In genomic region chr17:35766903-35767510, GRCh38 we compare ENCODE assay signal across 9 cellular contexts. TPM values are rescaled to one million over a fixed set of nuclear protein-coding genes. Genes with fewer than 3 reads are reported as not detected.
DNase-seq lines count a peak whose midpoint lies in the region; ATAC-seq and TF ChIP-seq lines count a peak whose summit lies in the region.
"Had no signal": no experiment of that assay in that cellular context is flagged by ENCODE, and none has a peak within 500 bp of the region (broad histone marks: within the 10 kb centered on the region; RNA-seq: fewer than 3 reads in every experiment).

No MANE protein-coding gene starts in this region.

- 44% methylated on average over 7 of the region's 7 CpGs for WGBS in suprapubic skin

- TF ChIP-seq CTCF in HL-60 (IDR thresholded peaks at IDR 0.05; ENCODE audit: insufficient read depth, low read length) (peak; percentile 27), WI38 (IDR thresholded peaks at IDR 0.05; ENCODE audit: low read depth, low read length) (peak; percentile 45; the same call in 1 of the 2 replicates), suprapubic skin (IDR thresholded peaks at IDR 0.05) (peak; percentile 14 to 47), WTC11 (IDR thresholded peaks at IDR 0.05) (no peak)

- CTCF ChIA-PET in WTC11 (lab: Charles Lee): interaction anchor here (0.5 to 4.6 kb wide), 10 partner anchors 10 to 60 kb away, joined by 3 to 161 read pairs (median 4); partner anchors contain the start of gene TAF15

- ATAC-seq in GM18511 (IDR thresholded peaks at IDR 0.05; ENCODE audit: unreplicated experiment) (no peak), WTC11 (no peak)

- no peaks in the 10 kb centered on the region for H3K36me3 Mint-ChIP-seq in WTC11

- H3K36me3 ChIP-seq in suprapubic skin: no peaks in the 10 kb centered on the region

- peaks cover 6% of the 10 kb centered on the region for H3K27me3 Mint-ChIP-seq in WTC11 (ENCODE audit: low read depth)

- peaks cover 12% of the 10 kb centered on the region for H3K4me1 ChIP-seq in suprapubic skin

- H3K9me3 ChIP-seq in suprapubic skin: no peaks in the 10 kb centered on the region

- peaks cover 20% of the 10 kb centered on the region for H3K4me1 Mint-ChIP-seq in WTC11

- no peak for TF ChIP-seq POLR2A in suprapubic skin (IDR thresholded peaks at IDR 0.05)

- no peak for TF ChIP-seq EP300 in suprapubic skin (IDR thresholded peaks at IDR 0.05)

- no peak overlapping the region for H3K4me3 Mint-ChIP-seq in WTC11

- H3K4me3 ChIP-seq in HL-60 (replicated peaks; ENCODE audit: insufficient read depth, low read length) (no peak overlapping the region), WI38 (ENCODE audit: low read depth, low read length) (no peak overlapping the region), suprapubic skin (no peak overlapping the region)
- H3K4me3 ChIP-seq: SK-N-MC had no signal

- no peak overlapping the region for H3K27ac Mint-ChIP-seq in WTC11

- POLR2A ChIA-PET in WTC11 (lab: Charles Lee): no interaction called here

- 0 out of 2 replicates have a peak, but pooled peaks cover 3% of the 10 kb centered on the region for H3K9me3 Mint-ChIP-seq in WTC11

- H3K27me3 ChIP-seq in HL-60 (ENCODE audit: insufficient read depth, poor library complexity, severe bottlenecking) (peaks cover 3% of the 10 kb centered on the region), suprapubic skin (no peaks in the 10 kb centered on the region)

- H3K27ac ChIP-seq in HL-60 (replicated peaks) (no peak overlapping the region), suprapubic skin (no peak overlapping the region)
- H3K27ac ChIP-seq: SK-N-MC had no signal

- DNase-seq in DMS114 treated with DMSO at 0.1 percent for 48 hours (lab: John Stamatoyannopoulos, UW; ENCODE audit: unreplicated experiment) (peak; percentile 10), HL-60 (ENCODE audit: low read depth in 1 of 2, low spot score in 1 of 2) (peak in 1 of 2 experiments; percentile 33), globus pallidus (ENCODE audit: low spot score) (peak; percentile 11), suprapubic skin (ENCODE audit: low spot score in 2 of 2) (no peak), SK-N-DZ (ENCODE audit: low spot score) (no peak), WTC11 (ENCODE audit: low spot score) (no peak)

TF ChIP-seq in WTC11, 78 proteins besides CTCF, POLR2A, EP300 and RAD21:
- TF ChIP-seq USF1 (CRISPR knock-in tag; IDR thresholded peaks at IDR 0.05): no peak
- no peak for TF ChIP-seq CDX4 (CRISPR knock-in tag; IDR thresholded peaks at IDR 0.05; ENCODE audit: borderline replicate concordance)
- no peak for TF ChIP-seq NFYB (CRISPR knock-in tag; conservative IDR thresholded peaks at IDR 0.05; ENCODE audit: low read depth)
- TF ChIP-seq ZNF416 (CRISPR knock-in tag; IDR thresholded peaks at IDR 0.05): no peak
- TF ChIP-seq E2F4 (CRISPR knock-in tag; IDR thresholded peaks at IDR 0.05; ENCODE audit: borderline replicate concordance, low read depth): no peak
- TF ChIP-seq NFATC4 (CRISPR knock-in tag; IDR thresholded peaks at IDR 0.05): no peak
- TF ChIP-seq FOXK1 (CRISPR knock-in tag; IDR thresholded peaks at IDR 0.05): no peak
- no peak for TF ChIP-seq OVOL2 (CRISPR knock-in tag; IDR thresholded peaks at IDR 0.05; ENCODE audit: borderline replicate concordance)
- TF ChIP-seq TP53 (CRISPR knock-in tag; IDR thresholded peaks at IDR 0.05): no peak
- TF ChIP-seq PREB (CRISPR knock-in tag; IDR thresholded peaks at IDR 0.05; ENCODE audit: borderline replicate concordance): no peak
- no peak for TF ChIP-seq GABPB1 (CRISPR knock-in tag; IDR thresholded peaks at IDR 0.05)
- TF ChIP-seq ZNF425 (CRISPR knock-in tag; conservative IDR thresholded peaks at IDR 0.05): no peak

RNA-seq across cellular contexts. Expression of gene C17orf50, which starts 6.3 kb away (rescaled TPM):
- total RNA-seq in suprapubic skin (not detected), WTC11 (2021) (0.30 to 0.89 TPM (median 0.35 TPM) in 3 replicates)
- 0.22 TPM in 1 of 2 replicates, not detected in the other for polyA plus RNA-seq in SK-N-DZ (2014; cell fraction: cytosol; rRNA removed)
- not detected in 2 replicates for polyA plus RNA-seq in SK-N-DZ (2014; cell fraction: nucleus; rRNA removed)

RNA-seq across cellular contexts. Expression of gene GAS2L2, which starts 14.0 kb away (rescaled TPM):
- total RNA-seq in suprapubic skin: under 1 TPM in 2 of 4 donors, not detected in 2; 0.24 to 0.49 TPM
- not detected in 2 replicates for polyA plus RNA-seq in SK-N-DZ (2014; cell fraction: cytosol; rRNA removed)
- polyA plus RNA-seq in SK-N-DZ (2014; cell fraction: nucleus; rRNA removed): not detected in 2 replicates
- 0.07 to 0.30 TPM (median 0.15 TPM) in 3 replicates for total RNA-seq in WTC11 (2021)

RNA-seq across cellular contexts. Expression of gene MMP28, which starts 28.4 kb away (rescaled TPM):
- total RNA-seq in suprapubic skin: 100 to 1,000 TPM in 2 of 4 donors, 10 to 100 TPM in 2; 76.4 to 109 (median 91.0) TPM
- polyA plus RNA-seq in SK-N-DZ (2014; cell fraction: cytosol; rRNA removed): not detected in 2 replicates
- not detected in 2 replicates for polyA plus RNA-seq in SK-N-DZ (2014; cell fraction: nucleus; rRNA removed)
- 0.22 TPM in 1 of 3 replicates, not detected in the others for total RNA-seq in WTC11 (2021)

RNA-seq across cellular contexts. Expression of gene RASL10B, which starts 35.6 kb away (rescaled TPM):
- total RNA-seq in suprapubic skin (1 to 10 TPM in 3 of 4 donors, under 1 TPM in 1; 0.94 to 2.5 (median 1.9) TPM), WTC11 (2021) (17.4 to 25.4 TPM (median 25.3 TPM) in 3 replicates)
- 25.0 and 26.3 TPM in 2 replicates for polyA plus RNA-seq in SK-N-DZ (2014; cell fraction: cytosol; rRNA removed)
- 15.5 and 20.3 TPM in 2 replicates for polyA plus RNA-seq in SK-N-DZ (2014; cell fraction: nucleus; rRNA removed)

RNA-seq across cellular contexts. Expression of gene TAF15, which starts 42.3 kb away (rescaled TPM):
- total RNA-seq in suprapubic skin (100 to 1,000 TPM in 1 of 4 donors, 10 to 100 TPM in 3; 52.0 to 149 (median 58.8) TPM), WTC11 (2021) (273 to 322 TPM (median 316 TPM) in 3 replicates)
- polyA plus RNA-seq in SK-N-DZ (2014; cell fraction: cytosol; rRNA removed): 23.9 and 24.0 TPM in 2 replicates
- 33.2 and 96.1 TPM in 2 replicates for polyA plus RNA-seq in SK-N-DZ (2014; cell fraction: nucleus; rRNA removed)

Comparison
In these comparisons a context has a peak if more than half of its experiments do, and no peak if none do; other contexts are left out.
1. DNase-seq: peak in DMS114 treated with DMSO at 0.1 percent for 48 hours (single experiment) and globus pallidus (single experiment); none in suprapubic skin (0 of 2), SK-N-DZ (single experiment) and WTC11 (single experiment).
2. RNA of gene MMP28, which starts 28.4 kb away (total RNA-seq): 76.4 to 109 TPM in suprapubic skin; 0.22 TPM in WTC11; every median in the first group is over 10 times any median in the second.